Comparison of ENCODE assay signal across 35 cellular contexts in genomic region chr19:23872282-23872919, GRCh38. TPM values are rescaled to one million over a fixed set of nuclear protein-coding genes. Genes with fewer than 3 reads are reported as not detected.
DNase-seq lines count a peak whose midpoint lies in the region; ATAC-seq, FAIRE-seq and TF ChIP-seq lines count a peak whose summit lies in the region.
"Had no signal": no experiment of that assay in that cellular context is flagged by ENCODE, and none has a peak within 500 bp of the region (broad histone marks: within the 10 kb centered on the region; RNA-seq: fewer than 3 reads in every experiment).

No MANE protein-coding gene starts in this region.

- peaks cover 0 to 4% (median 1%) of the 10 kb centered on the region in 4 donors for H3K9me3 ChIP-seq in liver (ENCODE audit: control insufficient read depth in 4 of 4, low read length in 3 of 4)
- H3K9me3 ChIP-seq in HepG2 (ENCODE audit: low read length): peaks cover 92% of the 10 kb centered on the region
- no peaks in the 10 kb centered on the region for H3K9me3 ChIP-seq in right lobe of liver
- no peaks in the 10 kb centered on the region for H3K9me3 ChIP-seq in small intestine (ENCODE audit: control insufficient read depth, low read depth)
- H3K9me3 ChIP-seq in WERI-Rb-1 (ENCODE audit: severe bottlenecking): no peaks in the 10 kb centered on the region
- H3K9me3 ChIP-seq: BE2C had no signal

- H3K79me2 ChIP-seq in HepG2 (ENCODE audit: insufficient read depth, low read length): no peaks in the 10 kb centered on the region

- CTCF ChIA-PET in HepG2 (lab: Yijun Ruan, JAX; ENCODE audit: low intra/inter-chr PET ratio, low total read pairs): no interaction called here

- ATAC-seq in HepG2 (no peak), left lobe of liver (peak; percentile 92), right lobe of liver (peak; percentile 88 to 96 (median 94)), GM19324 (IDR thresholded peaks at IDR 0.05; ENCODE audit: low FRiP score, unreplicated experiment) (no peak)
- ATAC-seq: A549; CD8-positive, alpha-beta T cell had no signal

- H3K4me2 ChIP-seq in HepG2 (ENCODE audit: low read depth, low read length): no peak overlapping the region
- H3K4me2 ChIP-seq: A549; BLaER1; BLaER1 treated with 17β-estradiol and CSF1 and Interleukin-3, amounts not matched to agents 10 nM and 100 nM had no signal

- no peak overlapping the region for H2AFZ ChIP-seq in HepG2 (ENCODE audit: low read length)

- DNase-seq in HepG2 (ENCODE audit: low spot score): no peak
- DNase-seq in left lobe of liver (ENCODE audit: low spot score): peak; percentile 73
- DNase-seq in right lobe of liver: peak in 1 of 3 donors; percentile 78
- DNase-seq in small intestine: peak; percentile 19
- no peak for DNase-seq in NCI-H2196 treated with DMSO at 0.1 percent for 48 hours (lab: John Stamatoyannopoulos, UW; ENCODE audit: unreplicated experiment)
- no peak for DNase-seq in WERI-Rb-1
- DNase-seq: 8988T; ACHN; AML-193; BE2C; C1 segment of cervical spinal cord; Caco-2; Calu3; CD4-positive, alpha-beta memory T cell; CD4-positive, alpha-beta T cell; CD4-positive, CD25-positive, alpha-beta regulatory T cell; CD8-positive, alpha-beta memory T cell; CD8-positive, alpha-beta T cell; COR-L47; DMS 273 treated with DMSO at 0.1 percent for 48 hours; DMS153; DMS53; DMS79; DMS79 treated with DMSO at 0.1 percent for 48 hours; DND-41; EL had no signal

- FAIRE-seq in HepG2 (lab: Jason Lieb, UNC) (no peak), small intestine (lab: Jason Lieb, UNC) (no peak)
- FAIRE-seq: A204.1, A549, D721Med had no signal

- no peak for TF ChIP-seq POLR2A in HepG2 (IDR thresholded peaks at IDR 0.05; ENCODE audit: insufficient read depth in 1 of 2, low read depth in 2 of 2, low read length in 2 of 2)
- TF ChIP-seq POLR2A in right lobe of liver (IDR thresholded peaks at IDR 0.05): no peak

- TF ChIP-seq EP300 in HepG2 (IDR thresholded peaks at IDR 0.05; ENCODE audit: low read depth in 2 of 2, low read length in 2 of 2): no peak
- TF ChIP-seq EP300 in HepG2 (CRISPR knock-in tag; IDR thresholded peaks at IDR 0.05; ENCODE audit: borderline replicate concordance): no peak

- H3K4me3 ChIP-seq in liver (ENCODE audit: low read depth in 1 of 3, low read length in 3 of 3) (no peak overlapping the region), HepG2 (replicated peaks in 1 of 3; ENCODE audit: insufficient read depth in 1 of 3, low read depth in 2 of 3, low read length in 3 of 3) (no peak overlapping the region), right lobe of liver (no peak overlapping the region), small intestine (ENCODE audit: low read depth in 1 of 2, low read length in 2 of 2) (no peak overlapping the region), WERI-Rb-1 (ENCODE audit: low read depth, low read length) (no peak overlapping the region)
- H3K4me3 ChIP-seq: A549; BLaER1; BLaER1 treated with 17β-estradiol and CSF1 and Interleukin-3, amounts not matched to agents 10 nM and 100 nM had no signal

- H3K4me1 ChIP-seq in liver (ENCODE audit: control insufficient read depth in 4 of 4, insufficient read depth in 4 of 4, low read length in 3 of 4) (peaks cover 0 to 7% (median 4%) of the 10 kb centered on the region in 4 donors), HepG2 (ENCODE audit: insufficient read depth, low read length) (no peaks in the 10 kb centered on the region), right lobe of liver (peaks cover 0 to 8% (median 0%) of the 10 kb centered on the region in 4 donors), small intestine (ENCODE audit: control insufficient read depth in 2 of 2, insufficient read depth in 1 of 2, low read depth in 1 of 2, low read length in 1 of 2) (no peaks in the 10 kb centered on the region)
- H3K4me1 ChIP-seq: A549; BE2C; BLaER1; BLaER1 treated with 17β-estradiol and CSF1 and Interleukin-3, amounts not matched to agents 10 nM and 100 nM had no signal

- no peak overlapping the region for H3K9ac ChIP-seq in liver (ENCODE audit: low read depth in 1 of 2, low read length in 2 of 2)
- no peak overlapping the region for H3K9ac ChIP-seq in HepG2 (ENCODE audit: insufficient read depth, low read depth, low read length)
- H3K9ac ChIP-seq: BLaER1; BLaER1 treated with 17β-estradiol and CSF1 and Interleukin-3, amounts not matched to agents 10 nM and 100 nM had no signal

- no peaks in the 10 kb centered on the region for H3K36me3 ChIP-seq in liver (ENCODE audit: control insufficient read depth in 4 of 4, insufficient read depth in 3 of 4, low read depth in 1 of 4, low read length in 3 of 4)
- H3K36me3 ChIP-seq in HepG2 (replicated peaks in 1 of 2; ENCODE audit: control insufficient read depth in 1 of 2, insufficient read depth in 2 of 2, low read length in 2 of 2): no peaks in the 10 kb centered on the region
- no peaks in the 10 kb centered on the region for H3K36me3 ChIP-seq in right lobe of liver
- no peaks in the 10 kb centered on the region for H3K36me3 ChIP-seq in small intestine (ENCODE audit: control insufficient read depth in 2 of 2, insufficient read depth in 2 of 2, low read length in 2 of 2)
- H3K36me3 ChIP-seq in WERI-Rb-1: no peaks in the 10 kb centered on the region
- H3K36me3 ChIP-seq: BE2C; BLaER1; BLaER1 treated with 17β-estradiol and CSF1 and Interleukin-3, amounts not matched to agents 10 nM and 100 nM had no signal

- TF ChIP-seq RAD21 in liver (IDR thresholded peaks at IDR 0.05): peak in 1 of 2 donors; percentile 52
- TF ChIP-seq RAD21 in HepG2 (CRISPR knock-in tag; IDR thresholded peaks at IDR 0.05): no peak

- H3K27me3 ChIP-seq in liver (ENCODE audit: control insufficient read depth in 4 of 4, insufficient read depth in 4 of 4, low read length in 3 of 4) (no peaks in the 10 kb centered on the region), HepG2 (ENCODE audit: control insufficient read depth in 1 of 2, insufficient read depth in 2 of 2, low read length in 2 of 2) (no peaks in the 10 kb centered on the region), right lobe of liver (no peaks in the 10 kb centered on the region), small intestine (ENCODE audit: control insufficient read depth in 2 of 2, insufficient read depth in 2 of 2, low read length in 2 of 2) (no peaks in the 10 kb centered on the region), WERI-Rb-1 (ENCODE audit: insufficient read depth, low read depth, severe bottlenecking) (peaks cover 21% of the 10 kb centered on the region)
- H3K27me3 ChIP-seq: BE2C had no signal

- in situ Hi-C loops in HepG2 (cut with HindIII; ENCODE audit: extremely low pct_ligation_motif_present, low pct_unique_long_range_greater_than_20kb): no loop called here

- TF ChIP-seq CTCF in liver (IDR thresholded peaks at IDR 0.05; ENCODE audit: low read depth, low read length, missing input control): no peak
- TF ChIP-seq CTCF in HepG2 (CRISPR knock-in tag; IDR thresholded peaks at IDR 0.05): no peak
- no peak for TF ChIP-seq CTCF in right lobe of liver (IDR thresholded peaks at IDR 0.05)
- no peak for TF ChIP-seq CTCF in WERI-Rb-1 (IDR thresholded peaks at IDR 0.05; ENCODE audit: low read depth, low read length)

- BruUV-seq in HepG2 (replicated peaks; lab: Mats Ljungman, UMichigan): no TSS peak

- intact Hi-C loops in HepG2 (cut with micrococcal nuclease; ENCODE audit: unreplicated experiment) (no loop called here), right lobe of liver (cut with DNase I) (loop anchor here in 1 of 2 donors (10.0 kb wide), 1 partner anchor 92 kb away; no protein-coding TSS in a partner anchor)

- 41% methylated on average over 1 of the region's 1 CpG for WGBS in liver
- 0% methylated on average over 1 of the region's 1 CpG for WGBS in HepG2 (ENCODE audit: low lambda C conversion rate)
- 25% methylated on average over 1 of the region's 1 CpG for WGBS in right lobe of liver (ENCODE audit: insufficient coverage, low coverage, low lambda C conversion rate, missing lambda C conversion rate)
- 65 to 86% (median 67%) methylated on average over 1 of the region's 1 CpG for WGBS in small intestine, 3 donors

- no peaks in the 10 kb centered on the region for H4K20me1 ChIP-seq in HepG2 (ENCODE audit: insufficient read depth, low read length)
- H4K20me1 ChIP-seq: BLaER1; BLaER1 treated with 17β-estradiol and CSF1 and Interleukin-3, amounts not matched to agents 10 nM and 100 nM had no signal

- H3K27ac ChIP-seq in liver (ENCODE audit: low read depth in 1 of 2, low read length in 2 of 2): no peak overlapping the region
- H3K27ac ChIP-seq in HepG2 (ENCODE audit: extremely low read length, insufficient read depth, low read length): no peak overlapping the region
- peak overlapping the region in 1 of 3 donors; percentile 52 for H3K27ac ChIP-seq in right lobe of liver
- H3K27ac ChIP-seq in small intestine (ENCODE audit: low read depth in 1 of 2, low read length in 1 of 2): no peak overlapping the region
- H3K27ac ChIP-seq in WERI-Rb-1: no peak overlapping the region
- H3K27ac ChIP-seq: 22Rv1; A549; BLaER1; BLaER1 treated with 17β-estradiol and CSF1 and Interleukin-3, amounts not matched to agents 10 nM and 100 nM; C4-2B had no signal

- POLR2A ChIA-PET in HepG2 (lab: Yijun Ruan, JAX): no interaction called here

RNA-seq across cellular contexts. Expression of gene ZNF726, which starts 42.3 kb away (rescaled TPM):
- total RNA-seq in liver: 1 to 10 TPM; 1.5 to 8.0 TPM
- polyA plus RNA-seq in liver: under 1 TPM; 0.57 to 0.68 TPM
- total RNA-seq in HepG2 (2016; rRNA removed; fragmentation: Illumina TruSeq; extraction: Trizol): not detected in 2 replicates
- not detected in 2 replicates for total RNA-seq in HepG2 (2016; cell fraction: cytosol; rRNA removed; fragmentation: Illumina TruSeq; extraction: Trizol; ENCODE audit: low read depth)
- not detected in 2 replicates for total RNA-seq in HepG2 (2016; cell fraction: insoluble cytoplasmic fraction; rRNA removed; fragmentation: Illumina TruSeq; extraction: Trizol)
- not detected in 2 replicates for total RNA-seq in HepG2 (2016; cell fraction: membrane; rRNA removed; fragmentation: Illumina TruSeq; extraction: Trizol)
- total RNA-seq in HepG2 (2016; cell fraction: nucleus; rRNA removed; fragmentation: Illumina TruSeq; extraction: Trizol): not detected in 2 replicates
- polyA plus RNA-seq in HepG2 (2011; rRNA removed): not detected in 2 replicates
- polyA plus RNA-seq in HepG2 (2011; cell fraction: cytosol; rRNA removed): not detected in 2 replicates
- polyA plus RNA-seq in HepG2 (2011; cell fraction: nucleus; rRNA removed): not detected in 2 replicates
- not detected in 2 replicates for polyA plus RNA-seq in HepG2 (2012)
- polyA plus RNA-seq in HepG2 (2016; cell fraction: cytosol; fragmentation: Illumina TruSeq; extraction: Trizol; ENCODE audit: low read depth): not detected in 2 replicates
- polyA plus RNA-seq in HepG2 (2016; cell fraction: insoluble cytoplasmic fraction; fragmentation: Illumina TruSeq; extraction: Trizol; ENCODE audit: low read depth): not detected in 2 replicates
- not detected in 2 replicates for polyA plus RNA-seq in HepG2 (2016; cell fraction: membrane; fragmentation: Illumina TruSeq; extraction: Trizol; ENCODE audit: low read depth)
- not detected in 2 replicates for polyA plus RNA-seq in HepG2 (2016; cell fraction: nucleus; fragmentation: Illumina TruSeq; extraction: Trizol; ENCODE audit: insufficient read depth, low read depth)
- not detected in 2 replicates for polyA minus RNA-seq in HepG2 (2011; rRNA and poly(A)+ RNA removed; ENCODE audit: low replicate concordance)
- polyA minus RNA-seq in HepG2 (2011; cell fraction: cytosol; rRNA and poly(A)+ RNA removed): not detected in 2 replicates
- not detected in 2 replicates for polyA minus RNA-seq in HepG2 (2011; cell fraction: nucleus; rRNA and poly(A)+ RNA removed)
- 0.63 TPM for total RNA-seq in left lobe of liver
- total RNA-seq in right lobe of liver: 1 to 10 TPM in 4 of 6 experiments, under 1 TPM in 2; 0.73 to 4.1 (median 1.9) TPM
- 1 to 10 TPM in 1 of 3 donors, under 1 TPM in 1, not detected in 1; 0.42 to 1.3 TPM for polyA plus RNA-seq in small intestine
- total RNA-seq: Caco-2 had no signal

Comparison
In these comparisons a context has a peak if more than half of its experiments do, and no peak if none do; other contexts are left out.
1. ATAC-seq: peak in left lobe of liver (single experiment) and right lobe of liver (4 of 4); none in HepG2 (single experiment) and GM19324 (single experiment).
2. DNase-seq: peak in left lobe of liver (single experiment) and small intestine (single experiment); none in HepG2 (single experiment), NCI-H2196 treated with DMSO at 0.1 percent for 48 hours (single experiment) and WERI-Rb-1 (single experiment).